3 cellular contexts compared by ENCODE assay signal in genomic region chr18:57538614-57539013, GRCh38.
"Had no signal": no experiment of that assay in that cellular context is flagged by ENCODE, and none has a peak within 500 bp of the region (broad histone marks: within the 10 kb centered on the region; RNA-seq: fewer than 3 reads in every experiment).

No MANE protein-coding gene starts in this region.

- H3K4me3 ChIP-seq: GM12878 had no signal

- DNase-seq: GDM1, GF-D8 had no signal

- ATAC-seq: GM12878 had no signal
